ENCODE assay signal across 22 cellular contexts in the genomic region with DNA sequence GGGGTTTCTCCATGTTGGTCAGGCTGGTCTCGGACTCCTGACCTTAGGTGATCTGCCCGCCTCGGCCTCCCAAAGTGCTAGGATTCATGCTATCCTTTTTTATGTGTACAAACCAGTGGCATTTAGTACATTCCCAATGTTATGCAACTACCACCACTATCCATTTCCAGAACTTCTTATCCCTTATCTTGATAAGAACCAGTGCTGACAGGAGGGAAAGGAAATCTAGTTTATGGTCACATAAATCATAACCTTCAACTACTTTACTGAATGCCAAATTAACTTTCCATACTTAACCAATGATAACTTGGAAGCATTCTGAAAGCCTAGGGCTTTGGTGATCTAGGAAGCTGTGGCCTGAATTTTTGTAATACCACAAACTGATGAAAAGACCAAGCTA.
"Had no signal": no experiment of that assay in that cellular context is flagged by ENCODE, and none has a peak within 500 bp of the region (broad histone marks: within the 10 kb centered on the region; RNA-seq: fewer than 3 reads in every experiment).

No MANE protein-coding gene starts in this region.

- H3K27me3 ChIP-seq: breast epithelium, neural progenitor cell, ovary, spleen, upper lobe of left lung had no signal

- H3K9ac ChIP-seq: neural progenitor cell had no signal

- H3K27ac ChIP-seq: breast epithelium, neural progenitor cell, ovary, spleen, upper lobe of left lung had no signal

- H3K4me1 ChIP-seq: breast epithelium, neural progenitor cell, spleen, upper lobe of left lung had no signal

- H3K9me3 ChIP-seq: breast epithelium, ovary, spleen, upper lobe of left lung had no signal

- ATAC-seq: activated CD8-positive, alpha-beta T cell treated with anti-CD3 and anti-CD28 coated beads, Interleukin-2, amount 10 ng/mL, durations not matched to agents 7 days and 5 days; activated naive CD4-positive, alpha-beta T cell treated with anti-CD3 and anti-CD28 coated beads, Interleukin-2, amount 50 U/mL, for 72 hours; sciatic nerve; stimulated activated naive CD8-positive, alpha-beta T cell treated with anti-CD3 and anti-CD28 coated beads, Interleukin-15, amount 100 ng/mL, for 72 hours; WTC11 had no signal

- H3K4me2 ChIP-seq: neural progenitor cell had no signal

- H3K4me3 ChIP-seq: breast epithelium, lung, neural progenitor cell, ovary, spleen, upper lobe of left lung had no signal

- DNase-seq: activated CD4-positive, alpha-beta T cell treated with anti-CD3 and anti-CD28 coated beads for 4 hours; activated CD8-positive, alpha-beta memory T cell treated with anti-CD3 and anti-CD28 coated beads, Interleukin-2, amount 50 U/mL, for 4 hours; activated CD8-positive, alpha-beta T cell treated with anti-CD3 and anti-CD28 coated beads, Interleukin-2, amount 10 ng/mL, durations not matched to agents 7 days and 5 days; activated effector memory CD4-positive, alpha-beta T cell treated with anti-CD3 and anti-CD28 coated beads, Interleukin-2, amount 50 U/mL, for 16 hours; activated T-cell treated with anti-CD3 and anti-CD28 coated beads, Interleukin-2, amount 50 U/mL, for 48 hours; amygdala; cerebellar nuclear complex; effector CD8-positive, alpha-beta T cell; islet precursor cell; naive B cell; ovary; spleen; stimulated activated CD4-positive, alpha-beta T cell treated with anti-CD3 and anti-CD28 coated beads, Interleukin-1b, Interleukin-23, amount 100 ng/mL, for 48 hours; stimulated activated naive CD8-positive, alpha-beta T cell treated with anti-CD3 and anti-CD28 coated beads, Interleukin-15, amount 100 ng/mL, for 72 hours; T-helper 2 cell; upper lobe of left lung had no signal

- H2AFZ ChIP-seq: neural progenitor cell had no signal

- H3K36me3 ChIP-seq: breast epithelium, neural progenitor cell, ovary had no signal
